ENCODE assay signal across 9 cellular contexts in the genomic region with DNA sequence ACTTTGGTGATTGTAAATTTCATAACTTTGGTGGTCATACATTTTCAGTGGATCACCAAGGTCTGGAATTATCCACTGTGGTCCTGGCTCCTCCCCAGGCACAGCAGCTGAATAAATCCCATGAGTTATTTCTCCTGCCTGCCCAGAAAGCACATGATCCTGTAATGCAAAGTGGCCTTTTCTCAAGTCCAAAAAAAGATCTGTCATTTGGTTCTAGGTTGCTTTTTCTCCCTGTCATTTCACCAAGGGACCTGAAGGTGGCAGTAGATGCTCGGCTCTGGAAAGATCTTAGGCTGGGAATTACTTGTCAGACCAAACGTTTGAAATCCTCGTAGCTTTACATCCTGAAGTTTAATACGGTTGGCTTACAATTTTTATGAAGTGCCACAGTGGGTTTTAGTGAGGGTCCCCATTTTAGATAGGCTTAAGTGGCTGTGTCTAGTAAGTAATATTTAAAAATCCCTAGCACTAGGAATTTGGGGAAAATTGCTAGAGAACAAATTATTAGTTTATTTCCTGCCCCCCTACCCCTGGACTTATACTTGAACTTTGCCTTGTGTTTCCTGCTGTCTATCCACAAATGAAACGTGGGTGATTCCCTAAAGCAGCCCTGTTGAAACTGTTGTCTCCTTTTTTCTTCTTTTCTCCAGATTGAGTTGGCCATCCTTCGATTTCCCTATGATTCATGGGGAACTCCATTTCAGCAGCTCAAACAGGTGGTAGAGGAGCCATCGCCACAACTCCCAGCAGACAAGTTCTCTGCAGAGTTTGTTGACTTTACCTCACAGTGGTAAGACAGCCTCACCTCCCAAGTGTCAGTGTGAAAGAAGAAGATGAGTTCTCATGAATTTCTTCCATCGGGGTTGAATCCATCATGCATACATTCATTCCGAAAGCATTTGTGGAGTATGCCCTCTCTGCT.
DNase-seq lines count a peak whose midpoint lies in the region; ATAC-seq and TF ChIP-seq lines count a peak whose summit lies in the region.
"Had no signal": no experiment of that assay in that cellular context is flagged by ENCODE, and none has a peak within 500 bp of the region (broad histone marks: within the 10 kb centered on the region; RNA-seq: fewer than 3 reads in every experiment).

No MANE protein-coding gene starts in this region.

- intact Hi-C loops in PC-9 (cut with micrococcal nuclease; ENCODE audit: unreplicated experiment), result loop anchor here (2.0 to 10.0 kb wide), 2 partner anchors 751 to 1097 kb away; no protein-coding TSS in a partner anchor

- H3K36me3 Mint-ChIP-seq in activated naive CD4-positive, alpha-beta T cell treated with anti-CD3 and anti-CD28 coated beads, Interleukin-2, amount 50 U/mL, for 72 hours, result peaks cover 5 to 8% of the 10 kb centered on the region in 2 donors

- H3K4me3 ChIP-seq in PC-9, result no peak overlapping the region

- TF ChIP-seq CTCF in PC-9 (conservative IDR thresholded peaks at IDR 0.05), result peak; percentile 94

- H3K27ac ChIP-seq in PC-9, result no peak overlapping the region

- ATAC-seq in activated naive CD4-positive, alpha-beta T cell treated with anti-CD3 and anti-CD28 coated beads, Interleukin-2, amount 50 U/mL, for 72 hours, result peak; percentile 24 to 37
- ATAC-seq in HG03175 (IDR thresholded peaks at IDR 0.05; ENCODE audit: unreplicated experiment), result no peak
- ATAC-seq in GM18858 (IDR thresholded peaks at IDR 0.05; ENCODE audit: unreplicated experiment), result no peak
- ATAC-seq: stimulated activated naive CD8-positive, alpha-beta T cell treated with anti-CD3 and anti-CD28 coated beads, Interleukin-15, amount 100 ng/mL, for 72 hours had no signal

- no peaks in the 10 kb centered on the region for H3K27me3 ChIP-seq in PC-9 (ENCODE audit: insufficient read depth, low read depth)

- no peak overlapping the region for H3K4me2 ChIP-seq in PC-9

- POLR2A ChIA-PET in PC-9 (lab: Charles Lee; ENCODE audit: unreplicated experiment), result no interaction called here

- H3F3A ChIP-seq in PC-9 (ENCODE audit: insufficient read depth, low read depth), result no peaks in the 10 kb centered on the region

- H3K27ac Mint-ChIP-seq in activated naive CD4-positive, alpha-beta T cell treated with anti-CD3 and anti-CD28 coated beads, Interleukin-2, amount 50 U/mL, for 72 hours, result no peak overlapping the region
- H3K27ac Mint-ChIP-seq: stimulated activated naive CD8-positive, alpha-beta T cell treated with anti-CD3 and anti-CD28 coated beads, Interleukin-15, amount 100 ng/mL, for 72 hours had no signal

- no peaks in the 10 kb centered on the region for H3K9me2 ChIP-seq in PC-9 (ENCODE audit: insufficient read depth)

- H3K4me1 ChIP-seq in PC-9 (replicated peaks; ENCODE audit: insufficient read depth), result no peaks in the 10 kb centered on the region

- no peaks in the 10 kb centered on the region for H3K79me2 ChIP-seq in PC-9 (ENCODE audit: low read depth)

- H3K9me3 Mint-ChIP-seq in activated naive CD4-positive, alpha-beta T cell treated with anti-CD3 and anti-CD28 coated beads, Interleukin-2, amount 50 U/mL, for 72 hours, result no peaks in the 10 kb centered on the region
- H3K9me3 Mint-ChIP-seq: stimulated activated naive CD8-positive, alpha-beta T cell treated with anti-CD3 and anti-CD28 coated beads, Interleukin-15, amount 100 ng/mL, for 72 hours had no signal

- no peaks in the 10 kb centered on the region for H3K36me3 ChIP-seq in PC-9 (ENCODE audit: low read depth)

- H4K20me1 ChIP-seq in PC-9 (ENCODE audit: insufficient read depth), result no peaks in the 10 kb centered on the region

- H2AFZ ChIP-seq in PC-9, result no peak overlapping the region

- no TSS peak for BruUV-seq in PC-9 (replicated peaks; lab: Mats Ljungman, UMichigan)

- CTCF ChIA-PET in PC-9 (lab: Charles Lee), result interaction anchor here (0.9 to 1.0 kb wide), 2 partner anchors 1026 to 1103 kb away, joined by 3 to 5 read pairs; no protein-coding TSS in a partner anchor

- peak in 1 of 2 donors; percentile 6 for DNase-seq in activated naive CD4-positive, alpha-beta T cell treated with anti-CD3 and anti-CD28 coated beads, Interleukin-2, amount 50 U/mL, for 72 hours (ENCODE audit: low spot score in 2 of 2)
- no peak for DNase-seq in activated naive CD4-positive, alpha-beta T cell treated with anti-CD3 and anti-CD28 coated beads, Interleukin-2, amount 50 U/mL, for 16 hours
- DNase-seq in HuH-7 (ENCODE audit: low spot score) (peak; percentile 26), PC-9 (peak; percentile 28 to 46), epidermal melanocyte (ENCODE audit: insufficient read length, low spot score) (peak; percentile 18), midbrain (lab: John Stamatoyannopoulos, UW) (peak; percentile 73)

- H3K9me3 ChIP-seq in PC-9 (ENCODE audit: insufficient read depth, low read depth), result no peaks in the 10 kb centered on the region

Comparison
In these comparisons a context has a peak if more than half of its experiments do, and no peak if none do; other contexts are left out.
1. ATAC-seq: peak in activated naive CD4-positive, alpha-beta T cell treated with anti-CD3 and anti-CD28 coated beads, Interleukin-2, amount 50 U/mL, for 72 hours (2 of 2); none in HG03175 (single experiment) and GM18858 (single experiment).